22 cellular contexts compared by ENCODE assay signal in the genomic region with DNA sequence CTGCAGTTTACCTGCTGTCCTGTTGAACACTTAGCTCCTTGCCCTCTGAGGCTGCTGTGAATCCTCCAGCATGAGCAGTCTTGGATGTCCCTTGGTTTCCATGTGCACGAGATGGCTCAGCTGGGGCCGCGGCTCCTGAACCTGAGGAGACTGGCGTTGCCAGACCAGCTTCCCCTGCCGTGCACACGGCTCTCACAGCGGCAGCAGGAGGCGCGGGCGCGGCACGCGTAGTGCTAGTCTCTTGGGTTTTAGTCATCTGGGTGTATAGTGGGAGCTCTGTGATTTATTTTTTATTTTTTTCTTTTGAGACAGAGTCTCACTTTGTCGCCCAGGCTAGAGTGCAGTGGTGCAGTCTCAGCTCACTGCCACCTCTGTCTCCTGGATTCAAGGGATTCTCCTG. TPM values are rescaled to one million over a fixed set of nuclear protein-coding genes. Genes with fewer than 3 reads are reported as not detected.
"Had no signal": no experiment of that assay in that cellular context is flagged by ENCODE, and none has a peak within 500 bp of the region (broad histone marks: within the 10 kb centered on the region; RNA-seq: fewer than 3 reads in every experiment).

No MANE protein-coding gene starts in this region.

- DNase-seq: IMR-90, Karpas-422, KG1, MG63, NCI-H1092 treated with DMSO at 0.1 percent for 48 hours, NCI-H1436, NCI-H2029, NCI-H2081 treated with DMSO at 0.1 percent for 48 hours, NCI-H2171, NCI-H226, NCI-H446, NCI-H510A, NCI-H524 treated with DMSO at 0.1 percent for 48 hours, NCI-H69, NCI-H774, PC-3, Right ventricle myocardium superior, SIG-M5 had no signal

- H3K27me3 ChIP-seq: MG63, SJSA1 had no signal

- H3K9me3 ChIP-seq: MG63, SJSA1 had no signal

- H3K27ac ChIP-seq: SJSA1, SK-N-MC had no signal

- H3K4me1 ChIP-seq: SJSA1 had no signal

- H3K4me3 ChIP-seq: MG63, SJSA1, SK-N-MC had no signal

RNA-seq across cellular contexts. Expression of a gene that starts 54.8 kb away (rescaled TPM):
- total RNA-seq: HepG2, HT1080, IMR-90, Right ventricle myocardium superior, SJSA1 had no signal
